Comparison of ENCODE assay signal across 17 cellular contexts in genomic region chr14:71549421-71549820, GRCh38.
"Had no signal": no experiment of that assay in that cellular context is flagged by ENCODE, and none has a peak within 500 bp of the region (broad histone marks: within the 10 kb centered on the region; RNA-seq: fewer than 3 reads in every experiment).

No MANE protein-coding gene starts in this region.

- ATAC-seq: esophagus mucosa; heart left ventricle; left colon; left ventricle myocardium superior; right lobe of liver; stimulated activated memory B cell treated with anti-CD40 and anti-IgM and Interleukin-4, amounts not matched to agents 10 μg/mL and 1 μg/mL and 100 μg/mL, for 72 hours had no signal

- DNase-seq: effector memory CD4-positive, alpha-beta T cell; heart left ventricle; hippocampal formation; left colon; left ventricle myocardium superior; mesenchymal stem cell; midbrain; right lobe of liver; spleen; stimulated activated CD4-positive, alpha-beta T cell treated with anti-CD3 and anti-CD28 coated beads, Interleukin-15, amount 100 ng/mL, for 24 hours; stimulated activated CD4-positive, alpha-beta T cell treated with anti-CD3 and anti-CD28 coated beads, Interleukin-1b, Interleukin-23, amount 100 ng/mL, for 48 hours; stimulated activated CD4-positive, alpha-beta T cell treated with anti-CD3 and anti-CD28 coated beads, Interleukin-4, amount 100 ng/mL, for 24 hours; stomach; substantia nigra; transverse colon had no signal
